In the genomic region with DNA sequence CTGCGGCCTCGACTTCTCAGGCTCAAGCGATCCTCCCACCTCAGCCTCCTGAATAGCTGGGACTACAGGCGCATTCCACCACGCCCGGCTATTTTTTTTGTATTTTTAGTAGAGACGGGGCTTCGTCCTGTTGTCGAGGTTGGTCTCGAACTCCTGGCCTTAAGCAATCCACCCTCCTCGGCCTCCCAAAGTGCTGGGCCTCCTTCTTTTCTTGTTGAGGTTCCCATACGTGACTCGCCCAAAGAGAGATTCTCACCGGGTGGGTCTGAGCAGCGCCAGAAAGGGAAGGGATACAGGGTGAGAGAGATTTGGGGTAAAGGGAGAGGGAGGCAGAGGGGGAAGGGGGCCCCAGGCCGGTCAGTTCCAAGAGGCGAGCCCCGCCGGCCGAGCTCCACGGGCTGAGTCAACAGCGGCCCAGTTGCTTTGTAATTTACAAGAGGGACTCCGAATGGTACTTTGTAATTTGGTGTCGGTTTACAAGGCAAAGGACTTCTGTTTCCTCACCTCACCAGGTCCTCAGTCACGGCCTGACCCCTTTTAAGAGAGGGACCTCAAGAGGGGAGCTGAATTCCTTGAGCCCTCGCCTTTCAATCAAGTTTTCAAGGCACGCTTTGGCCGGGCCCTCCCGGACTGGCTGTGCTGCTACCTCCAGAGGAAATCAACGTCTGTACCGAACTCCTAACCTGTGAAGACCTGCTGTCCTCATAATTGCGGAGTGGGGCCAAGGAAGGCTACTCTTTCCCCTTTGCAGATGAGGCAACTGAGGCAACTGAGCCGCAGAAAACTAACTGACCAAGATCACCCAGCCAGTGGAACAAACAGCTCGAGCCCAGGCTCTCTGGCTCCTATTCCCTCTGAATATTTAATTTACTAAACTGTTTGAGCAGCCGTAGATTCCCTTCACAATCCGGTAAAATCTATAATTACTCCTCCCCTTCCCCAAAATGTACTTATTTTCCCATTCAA, we compare ENCODE assay signal across 14 cellular contexts. TPM values are rescaled to one million over a fixed set of nuclear protein-coding genes. Genes with fewer than 3 reads are reported as not detected.
A peak's percentile ranks its signal among the peaks of the same experiment; 100 is the strongest.
DNase-seq lines count a peak whose midpoint lies in the region; ATAC-seq and TF ChIP-seq lines count a peak whose summit lies in the region.
"Had no signal": no experiment of that assay in that cellular context is flagged by ENCODE, and none has a peak within 500 bp of the region (broad histone marks: within the 10 kb centered on the region; RNA-seq: fewer than 3 reads in every experiment).

No MANE protein-coding gene starts in this region.

- POLR2A ChIA-PET in CD4-positive, alpha-beta memory T cell (lab: Charles Lee; ENCODE audit: partially characterized antibody), result no interaction called here

- peaks cover 0 to 36% (median 13%) of the 10 kb centered on the region in 8 donors for H3K9me3 Mint-ChIP-seq in CD4-positive, alpha-beta memory T cell
- no peaks in the 10 kb centered on the region for H3K9me3 Mint-ChIP-seq in effector memory CD8-positive, alpha-beta T cell

- peaks cover 35% of the 10 kb centered on the region for H3K4me1 ChIP-seq in CD4-positive, alpha-beta memory T cell (ENCODE audit: insufficient read depth, low read length)
- peaks cover 9% of the 10 kb centered on the region; the same call in 1 of the 2 replicates for H3K4me1 ChIP-seq in MM.1S (ENCODE audit: low read length)

- no peak for ATAC-seq in effector memory CD8-positive, alpha-beta T cell (replicated peaks)
- ATAC-seq: gastroesophageal sphincter had no signal

- peak overlapping the region; percentile 91 for H3K4me2 ChIP-seq in MM.1S (ENCODE audit: low read depth, low read length)

- H3K27ac Mint-ChIP-seq in CD4-positive, alpha-beta memory T cell, result peak overlapping the region in 2 of 7 donors; percentile 35 to 48
- H3K27ac Mint-ChIP-seq in effector memory CD8-positive, alpha-beta T cell, result peak overlapping the region in 1 of 2 donors; percentile 44

- peaks cover 73 to 76% of the 10 kb centered on the region in 2 donors for H3K27me3 Mint-ChIP-seq in CD4-positive, alpha-beta memory T cell
- H3K27me3 Mint-ChIP-seq in effector memory CD8-positive, alpha-beta T cell, result peaks cover 79 to 91% of the 10 kb centered on the region in 2 donors

- peak overlapping the region in 1 of 2 donors; percentile 64 for H3K4me3 ChIP-seq in CD4-positive, alpha-beta memory T cell (ENCODE audit: low read length in 2 of 2)
- H3K4me3 ChIP-seq in MM.1S (ENCODE audit: low read length), result peak overlapping the region; percentile 70; the same call in 1 of the 2 replicates

- no peak overlapping the region for H3K27ac ChIP-seq in CD4-positive, alpha-beta memory T cell (ENCODE audit: low read depth, low read length)
- H3K27ac ChIP-seq in MM.1S (ENCODE audit: low read length), result no peak overlapping the region
- H3K27ac ChIP-seq: neutrophil had no signal

- H3K4me1 Mint-ChIP-seq in CD4-positive, alpha-beta memory T cell, result peaks cover 30 to 64% (median 49%) of the 10 kb centered on the region in 4 donors
- H3K4me1 Mint-ChIP-seq in effector memory CD8-positive, alpha-beta T cell (ENCODE audit: low read depth in 2 of 2), result peaks cover 24 to 29% of the 10 kb centered on the region in 2 donors

- H3K36me3 ChIP-seq in CD4-positive, alpha-beta memory T cell (ENCODE audit: insufficient read depth, low read length), result no peaks in the 10 kb centered on the region
- no peaks in the 10 kb centered on the region for H3K36me3 ChIP-seq in MM.1S (replicated peaks; ENCODE audit: insufficient read depth, low read length)
- H3K36me3 ChIP-seq: gastroesophageal sphincter, neutrophil had no signal

- H3K9me2 ChIP-seq in MM.1S (replicated peaks; ENCODE audit: insufficient read depth, low read length), result no peaks in the 10 kb centered on the region

- no peaks in the 10 kb centered on the region for H4K20me1 ChIP-seq in MM.1S (ENCODE audit: insufficient read depth, low read length)

- no peak for TF ChIP-seq CTCF in MM.1S (IDR thresholded peaks at IDR 0.05; ENCODE audit: low read length)

- H3K9ac ChIP-seq in MM.1S (ENCODE audit: low read length), result no peak overlapping the region

- H3K9me3 ChIP-seq in CD4-positive, alpha-beta memory T cell (ENCODE audit: control insufficient read depth in 1 of 2, low read length in 2 of 2), result no peaks in the 10 kb centered on the region
- no peaks in the 10 kb centered on the region for H3K9me3 ChIP-seq in MM.1S (replicated peaks; ENCODE audit: insufficient read depth, low read length)
- H3K9me3 ChIP-seq: gastroesophageal sphincter, neutrophil had no signal

- peaks cover 78% of the 10 kb centered on the region for H3K27me3 ChIP-seq in CD4-positive, alpha-beta memory T cell (ENCODE audit: insufficient read depth, low read length)
- no peaks in the 10 kb centered on the region for H3K27me3 ChIP-seq in MM.1S (replicated peaks; ENCODE audit: insufficient read depth, low read length)

- H3K36me3 Mint-ChIP-seq in CD4-positive, alpha-beta memory T cell, result peaks cover 0 to 4% of the 10 kb centered on the region in 2 donors
- H3K36me3 Mint-ChIP-seq in effector memory CD8-positive, alpha-beta T cell (ENCODE audit: insufficient read depth), result peaks cover 3% of the 10 kb centered on the region

- H3K79me2 ChIP-seq in MM.1S (ENCODE audit: low read length), result no peaks in the 10 kb centered on the region

- CTCF ChIA-PET in CD4-positive, alpha-beta memory T cell (lab: Charles Lee; ENCODE audit: partially characterized antibody), result no interaction called here

- H3K4me3 Mint-ChIP-seq in CD4-positive, alpha-beta memory T cell, result peak overlapping the region; percentile 84 to 93 (median 86)
- H3K4me3 Mint-ChIP-seq in effector memory CD8-positive, alpha-beta T cell, result peak overlapping the region; percentile 73 to 83

- intact Hi-C loops in CD4-positive, alpha-beta memory T cell (cut with micrococcal nuclease), result no loop called here

- H3F3A ChIP-seq in MM.1S (ENCODE audit: insufficient read depth, low read length), result peaks cover 7% of the 10 kb centered on the region

- H2AFZ ChIP-seq in MM.1S (ENCODE audit: low read length), result peak overlapping the region; percentile 96

- no peak for DNase-seq in CD4-positive, alpha-beta memory T cell
- DNase-seq in MM.1S (no peak), retina (peak; percentile 56), DMS 273 (lab: John Stamatoyannopoulos, UW; ENCODE audit: unreplicated experiment) (no peak), NCI-H1694 (lab: John Stamatoyannopoulos, UW) (no peak), amniotic stem cell (lab: John Stamatoyannopoulos, UW) (no peak)
- DNase-seq in effector memory CD8-positive, alpha-beta T cell, result no peak
- DNase-seq in activated effector memory CD4-positive, alpha-beta T cell treated with Interleukin-2 at 50 U/mL for 16 hours, result no peak
- DNase-seq: DMS79 treated with DMSO at 0.1 percent for 48 hours, NCI-H226, T-helper 9 cell had no signal

RNA-seq across cellular contexts. Expression of a gene that starts 3.2 kb away (rescaled TPM):
- total RNA-seq in CD4-positive, alpha-beta memory T cell, result under 1 TPM in 1 of 2 experiments, not detected in 1; 0.23 TPM
- under 1 TPM in 1 of 2 donors, not detected in 1; 0.08 TPM for polyA plus RNA-seq in CD4-positive, alpha-beta memory T cell
- total RNA-seq: HT1080 had no signal
